Comparison of ENCODE assay signal across 1 cellular context in genomic region chr10:45972106-45972812, GRCh38.
TF ChIP-seq lines count a peak whose summit lies in the region.

Gene TIMM23 (plus strand): TSS chr10:45972489. CDS start chr10:45972625, 136 bp downstream.

TF ChIP-seq in H1, 55 proteins besides CTCF, POLR2A, EP300 and RAD21:
- TF ChIP-seq TBP (IDR thresholded peaks at IDR 0.05; ENCODE audit: low read depth, low read length) (peak; percentile 83), PHF8 (conservative IDR thresholded peaks at IDR 0.05; ENCODE audit: low read depth, low read length) (peak; percentile 83), POLR2AphosphoS5 (IDR thresholded peaks at IDR 0.05; ENCODE audit: low read depth, low read length) (peak; percentile 75), SIN3A (conservative IDR thresholded peaks at IDR 0.05 in 1 of 2, IDR thresholded peaks at IDR 0.05 in 1 of 2; ENCODE audit: low read depth in 1 of 2, low read length in 2 of 2) (peak; percentile 25 to 38; a peak in 1 of 4 replicates), GABPA (IDR thresholded peaks at IDR 0.05; ENCODE audit: borderline replicate concordance, insufficient read depth, low read length) (peak; percentile 76; the same call in 1 of the 2 replicates), MAX (IDR thresholded peaks at IDR 0.05) (peak; percentile 38), ASH2L (IDR thresholded peaks at IDR 0.05; ENCODE audit: low read length) (peak; percentile 44), E2F6 (IDR thresholded peaks at IDR 0.05) (peak; percentile 84), ATF3 (IDR thresholded peaks at IDR 0.05; ENCODE audit: insufficient read depth, low read depth, low read length) (peak; percentile 79), TAF1 (IDR thresholded peaks at IDR 0.05; ENCODE audit: low read depth, low read length) (peak; percentile 85)
